Comparison of ENCODE assay signal across 29 cellular contexts in the genomic region with DNA sequence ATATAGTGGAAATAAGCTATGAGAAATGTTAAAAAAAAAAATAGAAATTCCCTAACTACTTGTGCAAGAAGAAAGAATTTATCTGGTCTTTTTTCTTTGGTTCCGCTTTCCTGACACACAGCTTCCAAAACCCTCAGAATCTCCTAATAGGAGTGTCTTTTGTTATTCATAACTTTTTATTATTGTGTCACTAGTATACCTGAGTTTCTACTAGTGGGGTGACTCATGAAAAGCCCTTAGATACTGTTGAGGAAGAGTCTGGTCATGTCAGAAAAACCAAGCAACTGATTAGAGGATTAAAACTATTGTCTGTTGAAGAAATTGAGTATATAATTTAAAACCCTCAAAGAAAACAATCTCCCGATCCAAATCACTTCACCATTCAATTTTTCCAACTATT.
DNase-seq lines count a peak whose midpoint lies in the region; ATAC-seq, FAIRE-seq and TF ChIP-seq lines count a peak whose summit lies in the region.
"Had no signal": no experiment of that assay in that cellular context is flagged by ENCODE, and none has a peak within 500 bp of the region (broad histone marks: within the 10 kb centered on the region; RNA-seq: fewer than 3 reads in every experiment).

No MANE protein-coding gene starts in this region.

- no peaks in the 10 kb centered on the region for H3F3A ChIP-seq in smooth muscle cell (ENCODE audit: low read depth)

- H3K4me3 ChIP-seq in mammary epithelial cell (replicated peaks in 1 of 3; ENCODE audit: insufficient read depth in 1 of 3, low read depth in 2 of 3, low read length in 3 of 3) (no peak overlapping the region), breast epithelium (no peak overlapping the region), bronchial epithelial cell (ENCODE audit: low read depth, low read length) (no peak overlapping the region), smooth muscle cell (no peak overlapping the region), heart left ventricle (no peak overlapping the region)
- H3K4me3 ChIP-seq: A549; BLaER1 treated with 17β-estradiol and CSF1 and Interleukin-3, amounts not matched to agents 10 nM and 100 nM; GM12878; GM23248 had no signal

- intact Hi-C loops in mammary epithelial cell (cut with micrococcal nuclease) (loop anchor here (1.0 kb wide), 1 partner anchor 42 kb away; no protein-coding TSS in a partner anchor), breast epithelium (cut with DNase I; ENCODE audit: low total_unique reads) (no loop called here), heart left ventricle (cut with DNase I) (no loop called here)

- H3K9me3 Mint-ChIP-seq in osteocyte (ENCODE audit: unreplicated experiment) = peaks cover 3% of the 10 kb centered on the region
- H3K9me3 Mint-ChIP-seq: CD4-positive, alpha-beta T cell; CD8-positive, alpha-beta memory T cell had no signal

- CTCF ChIA-PET in mammary epithelial cell (lab: Charles Lee; ENCODE audit: low non-redundant PET) = interaction anchor here (0.6 to 0.7 kb wide), 2 partner anchors 16 to 23 kb away, joined by 3 to 4 read pairs; no protein-coding TSS in a partner anchor

- H3K27me3 ChIP-seq in mammary epithelial cell (ENCODE audit: insufficient read depth, low read length) (no peaks in the 10 kb centered on the region), breast epithelium (no peaks in the 10 kb centered on the region), bronchial epithelial cell (ENCODE audit: control insufficient read depth, insufficient read depth, low read length) (no peaks in the 10 kb centered on the region), smooth muscle cell (ENCODE audit: low read depth) (no peaks in the 10 kb centered on the region), heart left ventricle (no peaks in the 10 kb centered on the region)
- H3K27me3 ChIP-seq: BE2C; BLaER1 treated with 17β-estradiol and CSF1 and Interleukin-3, amounts not matched to agents 10 nM and 100 nM had no signal

- H2AFZ ChIP-seq in mammary epithelial cell (ENCODE audit: low read depth, low read length) = no peak overlapping the region
- H2AFZ ChIP-seq in smooth muscle cell (ENCODE audit: low read depth) = peak overlapping the region; percentile 7
- H2AFZ ChIP-seq: GM23248 had no signal

- DNase-seq in mammary epithelial cell = peak; percentile 88
- no peak for DNase-seq in breast epithelium (ENCODE audit: low spot score in 2 of 2)
- peak; percentile 85 for DNase-seq in bronchial epithelial cell (ENCODE audit: low read depth)
- DNase-seq in smooth muscle cell (lab: John Stamatoyannopoulos, UW; ENCODE audit: unreplicated experiment) = no peak
- DNase-seq in osteocyte (ENCODE audit: extremely low spot score, unreplicated experiment) = no peak
- no peak for DNase-seq in heart left ventricle
- DNase-seq: 8988T; ACHN; AML-193; BE2C; CD4-positive, alpha-beta T cell; CD8-positive, alpha-beta memory T cell; DMS 273 treated with DMSO at 0.1 percent for 48 hours; DMS79; EL; GDM1; GM23248; H7; HCEC 1CT had no signal

- TF ChIP-seq POLR2A in breast epithelium (IDR thresholded peaks at IDR 0.05) (no peak), heart left ventricle (IDR thresholded peaks at IDR 0.05) (no peak), GM18505 (IDR thresholded peaks at IDR 0.05; ENCODE audit: borderline replicate concordance, extremely low read depth, insufficient read depth, insufficient read length) (no peak)

- no TSS peak for BruUV-seq in mammary epithelial cell (replicated peaks; lab: Mats Ljungman, UMichigan)

- peak; percentile 78 for ATAC-seq in esophagus mucosa
- no peak for ATAC-seq in heart left ventricle
- no peak for ATAC-seq in GM18505 (IDR thresholded peaks at IDR 0.05; ENCODE audit: unreplicated experiment)
- ATAC-seq: A549, GM12878 had no signal

- no peak overlapping the region for H3K27ac Mint-ChIP-seq in osteocyte (ENCODE audit: unreplicated experiment)
- H3K27ac Mint-ChIP-seq: CD14-positive monocyte; CD4-positive, alpha-beta T cell had no signal

- FAIRE-seq in bronchial epithelial cell (lab: Jason Lieb, UNC) = no peak
- FAIRE-seq: D721Med, GM12878, GM18507, GM19239, H1 had no signal

- TF ChIP-seq CTCF in mammary epithelial cell (conservative IDR thresholded peaks at IDR 0.05 in 1 of 2, IDR thresholded peaks at IDR 0.05 in 1 of 2; ENCODE audit: extremely low read depth in 1 of 2, insufficient read depth in 1 of 2, low read depth in 1 of 2, low read length in 2 of 2) (no peak), breast epithelium (IDR thresholded peaks at IDR 0.05) (no peak), bronchial epithelial cell (IDR thresholded peaks at IDR 0.05; ENCODE audit: insufficient read depth, low read length, severe bottlenecking) (no peak), smooth muscle cell (IDR thresholded peaks at IDR 0.05; ENCODE audit: borderline replicate concordance, insufficient read depth, poor library complexity, severe bottlenecking) (no peak), osteocyte (IDR thresholded peaks at IDR 0.05) (no peak), heart left ventricle (IDR thresholded peaks at IDR 0.05) (no peak)

- peaks cover 29% of the 10 kb centered on the region for H3K27me3 Mint-ChIP-seq in osteocyte (ENCODE audit: unreplicated experiment)
- H3K27me3 Mint-ChIP-seq: CD4-positive, alpha-beta T cell had no signal

- H4K20me1 ChIP-seq in mammary epithelial cell (ENCODE audit: insufficient read depth, low read length) (no peaks in the 10 kb centered on the region), smooth muscle cell (ENCODE audit: low read depth) (no peaks in the 10 kb centered on the region)
- H4K20me1 ChIP-seq: BLaER1 treated with 17β-estradiol and CSF1 and Interleukin-3, amounts not matched to agents 10 nM and 100 nM had no signal

- H3K9me3 ChIP-seq in mammary epithelial cell (replicated peaks; ENCODE audit: insufficient read depth, low read length) (no peaks in the 10 kb centered on the region), breast epithelium (no peaks in the 10 kb centered on the region), smooth muscle cell (replicated peaks; ENCODE audit: low read depth) (no peaks in the 10 kb centered on the region), heart left ventricle (no peaks in the 10 kb centered on the region)
- H3K9me3 ChIP-seq: BE2C had no signal

- in situ Hi-C loops in mammary epithelial cell (cut with MboI; ENCODE audit: low sequenced_read_pairs in 2 of 2) = no loop called here

- no peak overlapping the region for H3K4me3 Mint-ChIP-seq in osteocyte (ENCODE audit: unreplicated experiment)
- H3K4me3 Mint-ChIP-seq: CD14-positive monocyte; CD4-positive, alpha-beta T cell; CD8-positive, alpha-beta memory T cell had no signal

- H3K27ac ChIP-seq in mammary epithelial cell (ENCODE audit: insufficient read depth, low read depth, low read length) = peak overlapping the region; percentile 74
- no peak overlapping the region for H3K27ac ChIP-seq in breast epithelium
- H3K27ac ChIP-seq in smooth muscle cell (ENCODE audit: low read depth) = no peak overlapping the region
- no peak overlapping the region for H3K27ac ChIP-seq in heart left ventricle
- H3K27ac ChIP-seq: A549; BLaER1 treated with 17β-estradiol and CSF1 and Interleukin-3, amounts not matched to agents 10 nM and 100 nM; GM23248 had no signal

- no peaks in the 10 kb centered on the region for H3K4me1 Mint-ChIP-seq in osteocyte (ENCODE audit: unreplicated experiment)
- H3K4me1 Mint-ChIP-seq: CD14-positive monocyte; CD8-positive, alpha-beta memory T cell had no signal

- H3K9ac ChIP-seq in mammary epithelial cell (ENCODE audit: insufficient read depth, low read length) (no peak overlapping the region), smooth muscle cell (ENCODE audit: low read depth) (no peak overlapping the region)
- H3K9ac ChIP-seq: BLaER1 treated with 17β-estradiol and CSF1 and Interleukin-3, amounts not matched to agents 10 nM and 100 nM; GM23248 had no signal

- peaks cover 11% of the 10 kb centered on the region for H3K4me1 ChIP-seq in mammary epithelial cell (ENCODE audit: insufficient read depth, low read length)
- no peaks in the 10 kb centered on the region for H3K4me1 ChIP-seq in breast epithelium
- H3K4me1 ChIP-seq in smooth muscle cell (ENCODE audit: low read depth) = no peaks in the 10 kb centered on the region
- H3K4me1 ChIP-seq in heart left ventricle = no peaks in the 10 kb centered on the region
- H3K4me1 ChIP-seq: A549; BE2C; BLaER1 treated with 17β-estradiol and CSF1 and Interleukin-3, amounts not matched to agents 10 nM and 100 nM had no signal

- H3K79me2 ChIP-seq in mammary epithelial cell (ENCODE audit: insufficient read depth, low read length) (no peaks in the 10 kb centered on the region), smooth muscle cell (ENCODE audit: low read depth) (no peaks in the 10 kb centered on the region)

- dilution Hi-C loops in mammary epithelial cell (cut with HindIII; ENCODE audit: low sequenced_read_pairs) = no loop called here

- no peaks in the 10 kb centered on the region for H3K36me3 Mint-ChIP-seq in osteocyte (ENCODE audit: unreplicated experiment)
- H3K36me3 Mint-ChIP-seq: CD14-positive monocyte had no signal

- H3K36me3 ChIP-seq in mammary epithelial cell (ENCODE audit: insufficient read depth, low read length) (no peaks in the 10 kb centered on the region), breast epithelium (no peaks in the 10 kb centered on the region), bronchial epithelial cell (ENCODE audit: control insufficient read depth, insufficient read depth, low read length) (no peaks in the 10 kb centered on the region), smooth muscle cell (ENCODE audit: low read depth) (no peaks in the 10 kb centered on the region), heart left ventricle (no peaks in the 10 kb centered on the region)
- H3K36me3 ChIP-seq: BE2C; BLaER1 treated with 17β-estradiol and CSF1 and Interleukin-3, amounts not matched to agents 10 nM and 100 nM had no signal

- H3K4me2 ChIP-seq in mammary epithelial cell (ENCODE audit: insufficient read depth, low read depth, low read length) = peak overlapping the region; percentile 41
- no peak overlapping the region for H3K4me2 ChIP-seq in smooth muscle cell
- H3K4me2 ChIP-seq: A549; BLaER1 treated with 17β-estradiol and CSF1 and Interleukin-3, amounts not matched to agents 10 nM and 100 nM had no signal

- WGBS in mammary epithelial cell (ENCODE audit: low coverage, missing lambda C conversion rate) = 92% methylated on average over 2 of the region's 2 CpGs
- 82% methylated on average over 2 of the region's 2 CpGs for WGBS in smooth muscle cell (ENCODE audit: low lambda C conversion rate)
- 89 to 93% (median 91%) methylated on average over 2 of the region's 2 CpGs for WGBS in heart left ventricle, 4 donors

Comparison
In these comparisons a context has a peak if more than half of its experiments do, and no peak if none do; other contexts are left out.
1. DNase-seq: peak in mammary epithelial cell (single experiment) and bronchial epithelial cell (single experiment); none in breast epithelium (0 of 2), smooth muscle cell (single experiment), osteocyte (single experiment) and heart left ventricle (0 of 5).